Comparison of ENCODE assay signal across 29 cellular contexts in the genomic region with DNA sequence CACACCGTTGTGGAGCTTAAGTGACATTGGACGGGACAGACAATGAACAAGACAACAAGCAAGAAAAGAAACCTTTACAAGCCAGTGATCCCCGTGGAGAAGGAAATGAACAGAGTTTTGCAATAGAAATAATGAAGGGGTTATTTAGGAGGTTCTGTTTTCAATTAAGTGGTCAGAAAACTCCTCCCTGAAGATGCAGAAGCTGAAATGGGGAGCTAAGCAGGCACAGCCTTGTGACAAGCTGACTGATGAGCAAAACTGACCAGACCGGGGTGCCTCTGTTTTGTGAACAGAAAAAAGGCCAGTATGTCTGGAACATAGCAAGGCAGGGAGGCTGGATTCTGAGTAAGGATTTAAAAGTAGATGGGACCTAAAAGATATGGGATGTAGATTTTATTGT.
"Had no signal": no experiment of that assay in that cellular context is flagged by ENCODE, and none has a peak within 500 bp of the region (broad histone marks: within the 10 kb centered on the region; RNA-seq: fewer than 3 reads in every experiment).

No MANE protein-coding gene starts in this region.

- H3K4me1 Mint-ChIP-seq: mesothelial cell of epicardium; naive B cell; nephron; neural progenitor cell; stimulated activated naive B cell treated with anti-CD40 and anti-IgM and Interleukin-4, amounts not matched to agents 10 μg/mL and 1 μg/mL and 100 μg/mL, for 72 hours had no signal

- H3K4me3 Mint-ChIP-seq: mesothelial cell of epicardium; naive B cell; nephron; neural progenitor cell; stimulated activated naive B cell treated with anti-CD40 and anti-IgM and Interleukin-4, amounts not matched to agents 10 μg/mL and 1 μg/mL and 100 μg/mL, for 72 hours; stimulated activated naive CD8-positive, alpha-beta T cell treated with anti-CD3 and anti-CD28 coated beads, Interleukin-15, Interleukin-2, amounts not matched to agents 100 ng/mL and 50 ng/mL, for 24 hours had no signal

- FAIRE-seq: endothelial cell of umbilical vein, kidney had no signal

- H3K36me3 Mint-ChIP-seq: mesothelial cell of epicardium; naive B cell; neural progenitor cell; stimulated activated naive B cell treated with anti-CD40 and anti-IgM and Interleukin-4, amounts not matched to agents 10 μg/mL and 1 μg/mL and 100 μg/mL, for 72 hours had no signal

- H3K27me3 Mint-ChIP-seq: naive B cell; stimulated activated naive B cell treated with anti-CD40 and anti-IgM and Interleukin-4, amounts not matched to agents 10 μg/mL and 1 μg/mL and 100 μg/mL, for 72 hours; stimulated activated naive CD8-positive, alpha-beta T cell treated with anti-CD3 and anti-CD28 coated beads, Interleukin-15, Interleukin-2, amounts not matched to agents 100 ng/mL and 50 ng/mL, for 24 hours had no signal

- H3K36me3 ChIP-seq: esophagus muscularis mucosa, gastroesophageal sphincter, heart left ventricle, neural progenitor cell, prostate gland, right atrium auricular region, thoracic aorta, tibial nerve, upper lobe of right lung, uterus had no signal

- H3K4me1 ChIP-seq: esophagus muscularis mucosa, foreskin keratinocyte, gastroesophageal sphincter, heart left ventricle, neural progenitor cell, prostate gland, right atrium auricular region, tibial nerve, upper lobe of right lung, uterus had no signal

- H3K27ac Mint-ChIP-seq: mesothelial cell of epicardium; naive B cell; neural progenitor cell; stimulated activated naive B cell treated with anti-CD40 and anti-IgM and Interleukin-4, amounts not matched to agents 10 μg/mL and 1 μg/mL and 100 μg/mL, for 72 hours; stimulated activated naive CD8-positive, alpha-beta T cell treated with anti-CD3 and anti-CD28 coated beads, Interleukin-15, Interleukin-2, amounts not matched to agents 100 ng/mL and 50 ng/mL, for 24 hours had no signal

- H3K27me3 ChIP-seq: esophagus muscularis mucosa, foreskin keratinocyte, gastroesophageal sphincter, heart left ventricle, hepatocyte, neural progenitor cell, right atrium auricular region, tibial nerve, upper lobe of right lung, uterus had no signal

- H3K9me3 Mint-ChIP-seq: nephron, neural progenitor cell had no signal

- H3K27ac ChIP-seq: coronary artery, esophagus muscularis mucosa, foreskin keratinocyte, gastroesophageal sphincter, heart left ventricle, hepatocyte, neural progenitor cell, prostate gland, right atrium auricular region, skin epidermis, thoracic aorta, tibial nerve, upper lobe of right lung, uterus had no signal

- H3K9me3 ChIP-seq: gastroesophageal sphincter, mucosa of descending colon, prostate gland, right atrium auricular region, thoracic aorta, upper lobe of right lung, uterus had no signal

- H3K4me3 ChIP-seq: coronary artery, esophagus muscularis mucosa, gastroesophageal sphincter, heart left ventricle, hepatocyte, mucosa of descending colon, neural progenitor cell, prostate gland, right atrium auricular region, skin epidermis, thoracic aorta, tibial nerve, upper lobe of right lung, uterus had no signal

- DNase-seq: dermis blood vessel endothelial cell; effector memory CD4-positive, alpha-beta T cell; foreskin keratinocyte; heart left ventricle; kidney; mesenchymal stem cell; mucosa of descending colon; naive B cell; nucleus accumbens; stimulated activated CD4-positive, alpha-beta T cell treated with anti-CD3 and anti-CD28 coated beads, Interleukin-15, amount 100 ng/mL, for 24 hours; stimulated activated CD4-positive, alpha-beta T cell treated with anti-CD3 and anti-CD28 coated beads, Interleukin-2, amount 100 ng/mL, for 48 hours; stimulated activated naive B cell treated with anti-CD40 and anti-IgM and Interleukin-4, amounts not matched to agents 10 μg/mL and 1 μg/mL and 100 μg/mL, for 72 hours; upper lobe of right lung; uterus had no signal

- ATAC-seq: foreskin keratinocyte; gastroesophageal sphincter; heart left ventricle; left lobe of liver; mucosa of descending colon; stimulated activated naive B cell treated with anti-CD40 and anti-IgM and Interleukin-4, amounts not matched to agents 10 μg/mL and 1 μg/mL and 100 μg/mL, for 72 hours; upper lobe of right lung had no signal
